ENCODE assay signal across 17 cellular contexts in genomic region chr19:13885826-13886365, GRCh38. TPM values are rescaled to one million over a fixed set of nuclear protein-coding genes. Genes with fewer than 3 reads are reported as not detected.
DNase-seq lines count a peak whose midpoint lies in the region; ATAC-seq and TF ChIP-seq lines count a peak whose summit lies in the region.
"Had no signal": no experiment of that assay in that cellular context is flagged by ENCODE, and none has a peak within 500 bp of the region (broad histone marks: within the 10 kb centered on the region; RNA-seq: fewer than 3 reads in every experiment).

No MANE protein-coding gene starts in this region.

- peaks cover 46% of the 10 kb centered on the region for H3K4me1 ChIP-seq in body of pancreas
- peaks cover 17 to 67% (median 51%) of the 10 kb centered on the region in 4 donors for H3K4me1 ChIP-seq in stomach
- peaks cover 3 to 4% of the 10 kb centered on the region in 2 donors for H3K4me1 ChIP-seq in gastrocnemius medialis

- WGBS in body of pancreas, 2 donors: 77 to 93% methylated on average over 17 to 19 of the region's 20 CpGs
- WGBS in stomach, 5 donors: 82 to 93% (median 86%) methylated on average over 18 to 20 of the region's 20 CpGs

- TF ChIP-seq EP300 in stomach (IDR thresholded peaks at IDR 0.05): no peak

- peak overlapping the region in 7 of 10 donors; percentile 12 to 72 (median 36) for H3K4me3 Mint-ChIP-seq in naive thymus-derived CD8-positive, alpha-beta T cell
- H3K4me3 Mint-ChIP-seq: CD8-positive, alpha-beta T cell had no signal

- ATAC-seq in body of pancreas: no peak
- peak; percentile 16 to 37 for ATAC-seq in naive thymus-derived CD8-positive, alpha-beta T cell
- ATAC-seq in GM18858 (IDR thresholded peaks at IDR 0.05; ENCODE audit: unreplicated experiment): no peak
- ATAC-seq in gastrocnemius medialis: no peak
- ATAC-seq: CD8-positive, alpha-beta T cell; HCT116; Right ventricle myocardium inferior had no signal

- H3K36me3 ChIP-seq in body of pancreas (replicated peaks in 1 of 2; ENCODE audit: insufficient read depth in 1 of 2, low read depth in 2 of 2) (no peaks in the 10 kb centered on the region), stomach (no peaks in the 10 kb centered on the region), gastrocnemius medialis (no peaks in the 10 kb centered on the region)
- H3K36me3 ChIP-seq: BE2C had no signal

- intact Hi-C loops in body of pancreas (cut with DNase I): no loop called here
- intact Hi-C loops in stomach (cut with DNase I; ENCODE audit: low total_unique reads): loop anchor here (10.0 kb wide), 1 partner anchor 169 kb away; no protein-coding TSS in a partner anchor
- intact Hi-C loops in gastrocnemius medialis (cut with DNase I; ENCODE audit: low total_unique reads): no loop called here

- H3K9me3 ChIP-seq in body of pancreas (no peaks in the 10 kb centered on the region), stomach (no peaks in the 10 kb centered on the region), gastrocnemius medialis (no peaks in the 10 kb centered on the region)
- H3K9me3 ChIP-seq: BE2C had no signal

- no peaks in the 10 kb centered on the region for H3K36me3 Mint-ChIP-seq in naive thymus-derived CD8-positive, alpha-beta T cell
- H3K36me3 Mint-ChIP-seq: CD8-positive, alpha-beta T cell had no signal

- in situ Hi-C loops in GM13976 (cut with MboI; ENCODE audit: low sequenced_read_pairs, unreplicated experiment): no loop called here
- in situ Hi-C loops in G401 (cut with HindIII; ENCODE audit: low sequenced_read_pairs): no loop called here
- in situ Hi-C loops in gastrocnemius medialis (cut with MboI; ENCODE audit: low sequenced_read_pairs in 4 of 4): loop anchor here (10.0 to 25.0 kb wide), 3 partner anchors 159 to 476 kb away; no protein-coding TSS in a partner anchor

- H3K9me3 Mint-ChIP-seq in naive thymus-derived CD8-positive, alpha-beta T cell: no peaks in the 10 kb centered on the region
- H3K9me3 Mint-ChIP-seq: CD8-positive, alpha-beta T cell had no signal

- peaks cover 5 to 47% (median 42%) of the 10 kb centered on the region in 4 donors for H3K4me1 Mint-ChIP-seq in naive thymus-derived CD8-positive, alpha-beta T cell

- TF ChIP-seq POLR2A in body of pancreas (IDR thresholded peaks at IDR 0.05) (no peak), stomach (IDR thresholded peaks at IDR 0.05) (no peak), gastrocnemius medialis (IDR thresholded peaks at IDR 0.05) (no peak)

- POLR2A ChIA-PET in naive thymus-derived CD8-positive, alpha-beta T cell (lab: Charles Lee): interaction anchor here (0.6 to 1.4 kb wide), 2 partner anchors 163 to 632 kb away, joined by 3 to 5 read pairs; partner anchors contain the start of gene DNAJB1

- TF ChIP-seq CTCF in GM13976 (IDR thresholded peaks at IDR 0.05; ENCODE audit: borderline replicate concordance, control extremely low read depth, extremely low read depth, insufficient read depth, missing control alignments) (no peak), body of pancreas (IDR thresholded peaks at IDR 0.05) (no peak), stomach (IDR thresholded peaks at IDR 0.05) (no peak), gastrocnemius medialis (IDR thresholded peaks at IDR 0.05 in 4 of 5, conservative IDR thresholded peaks at IDR 0.05 in 1 of 5) (no peak)

- H3K27ac ChIP-seq in body of pancreas (peak overlapping the region; percentile 92 to 96 (median 94)), stomach (peak overlapping the region; percentile 64 to 85 (median 73)), gastrocnemius medialis (no peak overlapping the region)

- H3K27me3 ChIP-seq in body of pancreas (no peaks in the 10 kb centered on the region), stomach (no peaks in the 10 kb centered on the region), gastrocnemius medialis (no peaks in the 10 kb centered on the region)
- H3K27me3 ChIP-seq: BE2C had no signal

- DNase-seq in GM13976 (ENCODE audit: low spot score) (peak; percentile 17), body of pancreas (no peak), stomach (no peak), G401 (ENCODE audit: low spot score) (no peak), gastrocnemius medialis (no peak)
- no peak for DNase-seq in naive thymus-derived CD8-positive, alpha-beta T cell
- DNase-seq: BE2C; CD8-positive, alpha-beta T cell; IMR-90; Kasumi-1; NCI-H510A; NCI-H82 had no signal

- no peaks in the 10 kb centered on the region for H3K27me3 Mint-ChIP-seq in naive thymus-derived CD8-positive, alpha-beta T cell

- peak overlapping the region in 3 of 10 donors; percentile 15 to 92 (median 67) for H3K27ac Mint-ChIP-seq in naive thymus-derived CD8-positive, alpha-beta T cell
- H3K27ac Mint-ChIP-seq: CD8-positive, alpha-beta T cell had no signal

- no peak overlapping the region for H3K4me3 ChIP-seq in body of pancreas
- H3K4me3 ChIP-seq in stomach: peak overlapping the region in 1 of 4 donors; percentile 18
- H3K4me3 ChIP-seq in gastrocnemius medialis: no peak overlapping the region

RNA-seq across cellular contexts. Expression of gene NANOS3, which starts 9.0 kb away (rescaled TPM):
- total RNA-seq in body of pancreas: not detected
- total RNA-seq in naive thymus-derived CD8-positive, alpha-beta T cell: not detected
- not detected for polyA plus RNA-seq in naive thymus-derived CD8-positive, alpha-beta T cell
- not detected for total RNA-seq in stomach
- 1 to 10 TPM in 1 of 3 donors, not detected in 2; 1.2 TPM for polyA plus RNA-seq in stomach
- total RNA-seq in G401 (2014; rRNA removed; shearing (Covaris generic)): 3.0 and 6.3 TPM in 2 replicates
- not detected for total RNA-seq in gastrocnemius medialis
- total RNA-seq: CD8-positive, alpha-beta T cell; Daoy; HT-29; IMR-90 had no signal

RNA-seq across cellular contexts. Expression of gene BRME1, which starts 20.0 kb away (rescaled TPM):
- total RNA-seq in body of pancreas (1 to 10 TPM; 3.0 to 4.9 TPM), stomach (10 to 100 TPM in 1 of 5 donors, 1 to 10 TPM in 2, under 1 TPM in 1, not detected in 1; 0.87 to 14.3 (median 1.8) TPM), gastrocnemius medialis (1 to 10 TPM in 1 of 4 donors, under 1 TPM in 3; 0.19 to 1.0 (median 0.56) TPM)
- 1 to 10 TPM; 3.0 to 3.7 TPM for total RNA-seq in naive thymus-derived CD8-positive, alpha-beta T cell
- under 1 TPM; 0.49 to 0.94 (median 0.76) TPM for polyA plus RNA-seq in naive thymus-derived CD8-positive, alpha-beta T cell
- polyA plus RNA-seq in stomach: 1 to 10 TPM; 1.7 to 5.8 (median 3.7) TPM
- 2.9 and 6.6 TPM in 2 replicates for total RNA-seq in G401 (2014; rRNA removed; shearing (Covaris generic))

RNA-seq across cellular contexts. Expression of gene CC2D1A, which starts 20.1 kb away (rescaled TPM):
- total RNA-seq in body of pancreas (10 to 100 TPM; 35.5 to 52.1 TPM), stomach (100 to 1,000 TPM in 1 of 5 donors, 10 to 100 TPM in 4; 24.8 to 381 (median 49.6) TPM), gastrocnemius medialis (10 to 100 TPM; 22.3 to 44.9 (median 33.7) TPM)
- 10 to 100 TPM; 29.7 to 30.7 TPM for total RNA-seq in naive thymus-derived CD8-positive, alpha-beta T cell
- polyA plus RNA-seq in naive thymus-derived CD8-positive, alpha-beta T cell: 10 to 100 TPM in 1 of 3 donors, 1 to 10 TPM in 2; 4.3 to 10.5 (median 5.5) TPM
- 10 to 100 TPM; 28.0 to 38.8 (median 38.2) TPM for polyA plus RNA-seq in stomach
- 11.9 and 17.5 TPM in 2 replicates for total RNA-seq in G401 (2014; rRNA removed; shearing (Covaris generic))

RNA-seq across cellular contexts. Expression of gene PODNL1, which starts 52.3 kb away (rescaled TPM):
- total RNA-seq in body of pancreas (under 1 TPM in 1 of 2 donors, not detected in 1; 0.66 TPM), stomach (not detected), gastrocnemius medialis (under 1 TPM in 2 of 4 donors, not detected in 2; 0.55 to 0.61 TPM)
- not detected for total RNA-seq in naive thymus-derived CD8-positive, alpha-beta T cell
- polyA plus RNA-seq in naive thymus-derived CD8-positive, alpha-beta T cell: not detected
- 1 to 10 TPM in 2 of 3 donors, under 1 TPM in 1; 0.92 to 3.4 (median 1.3) TPM for polyA plus RNA-seq in stomach
- 0.92 TPM in 1 of 2 replicates, not detected in the other for total RNA-seq in G401 (2014; rRNA removed; shearing (Covaris generic))
- total RNA-seq: CD8-positive, alpha-beta T cell; Daoy had no signal

Comparison
In these comparisons a context has a peak if more than half of its experiments do, and no peak if none do; other contexts are left out.
1. ATAC-seq: peak in naive thymus-derived CD8-positive, alpha-beta T cell (2 of 2); none in body of pancreas (single experiment), GM18858 (single experiment) and gastrocnemius medialis (0 of 2).
2. H3K27ac ChIP-seq: peak in body of pancreas (4 of 4) and stomach (5 of 5); none in gastrocnemius medialis (0 of 4).
3. in situ Hi-C loops: an anchor here in gastrocnemius medialis (10.0 to 25.0 kb wide); none called in GM13976 and G401.